ENCODE assay signal across 8 cellular contexts in the genomic region with DNA sequence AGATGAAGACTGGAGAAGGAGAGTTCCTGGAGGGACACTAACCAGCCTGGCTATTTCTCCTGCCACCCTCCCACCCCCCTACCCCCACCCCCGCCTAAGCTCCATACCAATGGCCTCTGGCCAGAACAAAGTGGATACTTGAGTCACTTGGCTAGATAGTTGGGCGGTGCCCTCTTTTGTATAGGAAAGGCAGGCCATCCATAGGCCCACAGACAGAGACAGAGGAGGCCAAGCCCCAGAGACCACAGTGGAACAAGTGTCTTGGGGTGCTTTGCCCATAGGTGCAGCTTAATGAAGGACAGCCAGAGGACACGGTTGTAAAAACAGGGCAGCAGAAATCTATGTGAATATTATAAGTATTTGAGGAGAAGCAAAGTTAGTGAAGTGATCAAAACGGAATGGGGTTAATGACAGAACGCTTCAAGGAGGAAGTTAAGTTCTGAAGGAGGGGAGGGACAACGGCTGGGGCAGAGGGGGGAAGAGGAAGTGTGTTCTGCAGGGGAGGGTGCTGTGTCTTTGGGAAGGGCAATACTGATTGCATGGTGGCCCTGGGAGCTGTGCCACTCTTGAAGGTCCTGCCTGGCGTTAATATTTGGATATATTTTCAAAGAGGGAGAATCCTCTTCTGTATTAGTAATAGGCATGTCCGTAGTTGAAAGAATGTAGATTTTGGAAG. TPM values are rescaled to one million over a fixed set of nuclear protein-coding genes. Genes with fewer than 3 reads are reported as not detected.
DNase-seq lines count a peak whose midpoint lies in the region; ATAC-seq and TF ChIP-seq lines count a peak whose summit lies in the region.

No MANE protein-coding gene starts in this region.

- peak; percentile 48 for ATAC-seq in GM18505 (IDR thresholded peaks at IDR 0.05; ENCODE audit: unreplicated experiment)
- ATAC-seq in omental fat pad (ENCODE audit: low FRiP score), result no peak

- TF ChIP-seq POLR2A in GM18505 (IDR thresholded peaks at IDR 0.05; ENCODE audit: borderline replicate concordance, extremely low read depth, insufficient read depth, insufficient read length) (no peak), transverse colon (IDR thresholded peaks at IDR 0.05) (no peak)

- TF ChIP-seq CTCF in HEK293 (tag by site-specific recombination; IDR thresholded peaks at IDR 0.05), result no peak
- TF ChIP-seq CTCF in transverse colon (IDR thresholded peaks at IDR 0.05), result no peak
- TF ChIP-seq CTCF in dorsolateral prefrontal cortex (IDR thresholded peaks at IDR 0.05 in 54 of 56, conservative IDR thresholded peaks at IDR 0.05 in 2 of 56; ENCODE audit: low read depth in 1 of 56, partially characterized antibody in 56 of 56), result no peak
- TF ChIP-seq CTCF in omental fat pad (IDR thresholded peaks at IDR 0.05), result no peak

- TF ChIP-seq EP300 in transverse colon (IDR thresholded peaks at IDR 0.05; ENCODE audit: low read depth), result no peak

- POLR2A ChIA-PET in HEK293 (lab: Yijun Ruan, JAX), result no interaction called here

- in situ Hi-C loops in transverse colon (cut with MboI; ENCODE audit: low pct_ligation_motif_present in 1 of 4, low pct_unique_long_range_greater_than_20kb in 1 of 4, low sequenced_read_pairs in 3 of 4), result no loop called here

- H3K9me3 ChIP-seq in HEK293 (ENCODE audit: control insufficient read depth, insufficient read depth, low read depth, low read length), result no peaks in the 10 kb centered on the region
- H3K9me3 ChIP-seq in effector memory CD4-positive, alpha-beta T cell (ENCODE audit: control insufficient read depth, low read length), result no peaks in the 10 kb centered on the region
- H3K9me3 ChIP-seq in transverse colon, result no peaks in the 10 kb centered on the region

- H3K27ac ChIP-seq in HEK293 (ENCODE audit: extremely low read depth, low read depth, low read length) (no peak overlapping the region), transverse colon (peak overlapping the region; percentile 60 to 79 (median 74)), dorsolateral prefrontal cortex (peak overlapping the region in 9 of 59 donors; percentile 12 to 56 (median 30))
- peak overlapping the region; percentile 67 for H3K27ac ChIP-seq in effector memory CD4-positive, alpha-beta T cell (ENCODE audit: insufficient read depth, low read length, poor library complexity, severe bottlenecking)

- intact Hi-C loops in transverse colon (cut with DNase I; ENCODE audit: low total_unique reads), result no loop called here
- intact Hi-C loops in dorsolateral prefrontal cortex (cut with DNase I), result no loop called here

- no peaks in the 10 kb centered on the region for H3K4me1 ChIP-seq in HEK293 (ENCODE audit: control insufficient read depth, insufficient read depth, low read length)
- peaks cover 96% of the 10 kb centered on the region for H3K4me1 ChIP-seq in effector memory CD4-positive, alpha-beta T cell (ENCODE audit: control insufficient read depth, insufficient read depth, low read length, poor library complexity, severe bottlenecking)
- H3K4me1 ChIP-seq in transverse colon, result peaks cover 7 to 75% (median 12%) of the 10 kb centered on the region in 4 donors

- H3K36me3 ChIP-seq in HEK293 (ENCODE audit: control insufficient read depth in 2 of 2, insufficient read depth in 1 of 2, low read length in 2 of 2) (no peaks in the 10 kb centered on the region), transverse colon (no peaks in the 10 kb centered on the region)
- no peaks in the 10 kb centered on the region for H3K36me3 ChIP-seq in effector memory CD4-positive, alpha-beta T cell (ENCODE audit: control insufficient read depth, insufficient read depth, low read length)

- DNase-seq in NOMO-1 (lab: John Stamatoyannopoulos, UW; ENCODE audit: unreplicated experiment in 2 of 2) (peak; percentile 92 to 96), transverse colon (peak; percentile 59), dorsolateral prefrontal cortex (no peak), NCI-H1048 (lab: John Stamatoyannopoulos, UW) (no peak), omental fat pad (ENCODE audit: low spot score) (no peak)
- DNase-seq in effector memory CD4-positive, alpha-beta T cell, result peak in 2 of 3 donors; percentile 11 to 33

- H3K4me3 ChIP-seq in HEK293 (ENCODE audit: low read depth, low read length) (no peak overlapping the region), transverse colon (no peak overlapping the region), dorsolateral prefrontal cortex (no peak overlapping the region)
- H3K4me3 ChIP-seq in effector memory CD4-positive, alpha-beta T cell (ENCODE audit: insufficient read depth, low read depth, low read length, poor library complexity, severe bottlenecking), result peak overlapping the region; percentile 30

- 43 to 52% methylated on average over 5 to 8 of the region's 8 CpGs for WGBS in transverse colon (ENCODE audit: low coverage in 1 of 2), 2 donors

- H3K27me3 ChIP-seq in effector memory CD4-positive, alpha-beta T cell (replicated peaks; ENCODE audit: control insufficient read depth, insufficient read depth, low read length, poor library complexity, severe bottlenecking), result no peaks in the 10 kb centered on the region
- H3K27me3 ChIP-seq in transverse colon, result no peaks in the 10 kb centered on the region
- peaks cover 0 to 27% (median 0%) of the 10 kb centered on the region in 45 donors for H3K27me3 ChIP-seq in dorsolateral prefrontal cortex

- CTCF ChIA-PET in HEK293 (lab: Yijun Ruan, JAX), result interaction anchor here (1.0 kb wide), 1 partner anchor 569 kb away, joined by 3 read pairs; no protein-coding TSS in a partner anchor

TF ChIP-seq in HEK293, 187 proteins besides CTCF, POLR2A, EP300 and RAD21:
- TF ChIP-seq ZNF341 (tag by site-specific recombination; IDR thresholded peaks at IDR 0.05; ENCODE audit: low read depth), result peak; percentile 34; the same call in 1 of the 2 replicates
- no peak for TF ChIP-seq ZNF549 (tag by site-specific recombination; IDR thresholded peaks at IDR 0.05)

RNA-seq across cellular contexts. Expression of a gene that starts 32.7 kb away (rescaled TPM):
- 10 to 100 TPM in 1 of 4 donors, 1 to 10 TPM in 3; 7.5 to 19.1 (median 8.4) TPM for total RNA-seq in transverse colon
- total RNA-seq in dorsolateral prefrontal cortex, result 10 to 100 TPM in 47 of 120 experiments, 1 to 10 TPM in 73; 2.8 to 26.0 (median 9.3) TPM
- 100 to 1,000 TPM in 1 of 4 donors, 10 to 100 TPM in 3; 12.9 to 118 (median 50.4) TPM for total RNA-seq in omental fat pad

Comparison
In these comparisons a context has a peak if more than half of its experiments do, and no peak if none do; other contexts are left out.
1. DNase-seq: peak in NOMO-1 (2 of 2), effector memory CD4-positive, alpha-beta T cell (2 of 3) and transverse colon (single experiment); none in dorsolateral prefrontal cortex (0 of 10), NCI-H1048 (single experiment) and omental fat pad (single experiment).